In the genomic region with DNA sequence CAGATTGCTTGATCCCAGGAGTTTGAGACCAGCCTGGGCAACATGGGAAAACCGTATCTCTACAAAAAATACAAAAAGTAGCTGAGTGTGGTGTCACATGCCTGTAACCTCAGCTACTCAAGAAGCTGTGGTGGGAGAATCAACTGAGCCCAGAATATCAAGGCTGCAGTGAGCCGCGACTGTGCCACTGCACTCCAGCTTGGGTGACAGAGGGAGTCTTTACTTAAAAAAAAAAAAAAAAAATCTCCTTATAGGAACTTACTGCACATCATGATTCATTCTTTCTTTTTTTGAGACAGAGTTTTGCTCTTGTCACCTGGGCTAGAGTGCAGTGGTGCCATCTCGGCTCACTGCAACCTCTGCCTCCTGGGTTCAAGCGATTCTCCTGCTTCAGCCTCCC, we compare ENCODE assay signal across 18 cellular contexts. TPM values are rescaled to one million over a fixed set of nuclear protein-coding genes. Genes with fewer than 3 reads are reported as not detected.
DNase-seq lines count a peak whose midpoint lies in the region; ATAC-seq and FAIRE-seq lines count a peak whose summit lies in the region.
"Had no signal": no experiment of that assay in that cellular context is flagged by ENCODE, and none has a peak within 500 bp of the region (broad histone marks: within the 10 kb centered on the region; RNA-seq: fewer than 3 reads in every experiment).

No MANE protein-coding gene starts in this region.

- H3K4me1 Mint-ChIP-seq in activated T-cell treated with anti-CD3 and anti-CD28 coated beads, Interleukin-2, amount 50 U/mL, for 72 hours (ENCODE audit: low read depth): peaks cover 15% of the 10 kb centered on the region
- peaks cover 8% of the 10 kb centered on the region for H3K4me1 Mint-ChIP-seq in activated T-cell treated with anti-CD3 and anti-CD28 coated beads, Interleukin-2, amount 50 U/mL, for 4 hours (ENCODE audit: low read depth)

- no peaks in the 10 kb centered on the region for H3K9me3 Mint-ChIP-seq in activated T-cell treated with anti-CD3 and anti-CD28 coated beads, Interleukin-2, amount 50 U/mL, for 72 hours
- no peaks in the 10 kb centered on the region for H3K9me3 Mint-ChIP-seq in activated T-cell treated with anti-CD3 and anti-CD28 coated beads, Interleukin-2, amount 50 U/mL, for 4 hours
- H3K9me3 Mint-ChIP-seq: CD8-positive, alpha-beta T cell; HFFc6 had no signal

- DNase-seq in activated T-cell treated with anti-CD3 and anti-CD28 coated beads, Interleukin-2, amount 50 U/mL, for 72 hours: no peak
- DNase-seq in activated T-cell treated with anti-CD3 and anti-CD28 coated beads, Interleukin-2, amount 50 U/mL, for 4 hours: no peak
- DNase-seq in RCC 7860 (ENCODE audit: low spot score) (peak; percentile 3), left kidney (ENCODE audit: low read depth, low spot score) (peak; percentile 3), occipital lobe (lab: John Stamatoyannopoulos, UW) (no peak), HT-29 (ENCODE audit: low spot score) (no peak), globus pallidus (ENCODE audit: low spot score) (no peak)
- DNase-seq: 8988T; CD8-positive, alpha-beta T cell; DMS 273 treated with DMSO at 0.1 percent for 48 hours; DMS53; DND-41; EL; GOT3; H7; HFFc6 had no signal

- peak; percentile 29 to 30 for ATAC-seq in activated T-cell treated with anti-CD3 and anti-CD28 coated beads, Interleukin-2, amount 50 U/mL, for 72 hours (replicated peaks in 1 of 2)
- ATAC-seq in activated T-cell treated with anti-CD3 and anti-CD28 coated beads, Interleukin-2, amount 50 U/mL, for 4 hours: no peak
- ATAC-seq: CD8-positive, alpha-beta T cell; GM12878; HCT116 had no signal

- H3K27ac Mint-ChIP-seq in activated T-cell treated with anti-CD3 and anti-CD28 coated beads, Interleukin-2, amount 50 U/mL, for 72 hours: no peak overlapping the region
- H3K27ac Mint-ChIP-seq: CD8-positive, alpha-beta T cell; HFFc6 had no signal

- no peak overlapping the region for H3K4me3 Mint-ChIP-seq in activated T-cell treated with anti-CD3 and anti-CD28 coated beads, Interleukin-2, amount 50 U/mL, for 72 hours
- no peak overlapping the region for H3K4me3 Mint-ChIP-seq in activated T-cell treated with anti-CD3 and anti-CD28 coated beads, Interleukin-2, amount 50 U/mL, for 4 hours
- H3K4me3 Mint-ChIP-seq: CD8-positive, alpha-beta T cell; HFFc6 had no signal

- H3K27me3 Mint-ChIP-seq in activated T-cell treated with anti-CD3 and anti-CD28 coated beads, Interleukin-2, amount 50 U/mL, for 72 hours (ENCODE audit: low read depth): peaks cover 16% of the 10 kb centered on the region
- no peaks in the 10 kb centered on the region for H3K27me3 Mint-ChIP-seq in activated T-cell treated with anti-CD3 and anti-CD28 coated beads, Interleukin-2, amount 50 U/mL, for 4 hours (ENCODE audit: low read depth)

- no peak for FAIRE-seq in RCC 7860 (lab: Jason Lieb, UNC)
- FAIRE-seq: GM12878 had no signal

- H3K36me3 Mint-ChIP-seq in activated T-cell treated with anti-CD3 and anti-CD28 coated beads, Interleukin-2, amount 50 U/mL, for 72 hours (ENCODE audit: insufficient read depth in 2 of 2): peaks cover 10 to 16% of the 10 kb centered on the region in 2 donors
- H3K36me3 Mint-ChIP-seq in activated T-cell treated with anti-CD3 and anti-CD28 coated beads, Interleukin-2, amount 50 U/mL, for 4 hours (ENCODE audit: insufficient read depth): peaks cover 19% of the 10 kb centered on the region

RNA-seq across cellular contexts. Expression of gene UPF3B, which starts 24.3 kb away (rescaled TPM):
- 10 to 100 TPM; 20.4 to 25.6 TPM for total RNA-seq in activated T-cell treated with anti-CD3 and anti-CD28 coated beads, Interleukin-2, amount 50 U/mL, for 72 hours
- 10 to 100 TPM; 14.5 to 16.5 (median 16.3) TPM for total RNA-seq in activated T-cell treated with anti-CD3 and anti-CD28 coated beads, Interleukin-2, amount 50 U/mL, for 4 hours
- 3.0 TPM for total RNA-seq in occipital lobe
- total RNA-seq in HT-29 (2014; rRNA removed; shearing (Covaris generic)): 4.8 and 5.1 TPM in 2 replicates

RNA-seq across cellular contexts. Expression of gene RPL39, which starts 37.0 kb away (rescaled TPM):
- total RNA-seq in activated T-cell treated with anti-CD3 and anti-CD28 coated beads, Interleukin-2, amount 50 U/mL, for 72 hours: 1,000 to 10,000 TPM; 2,946 to 2,967 TPM
- total RNA-seq in activated T-cell treated with anti-CD3 and anti-CD28 coated beads, Interleukin-2, amount 50 U/mL, for 4 hours: 1,000 to 10,000 TPM; 2,097 to 2,146 (median 2,130) TPM
- 2,835 TPM for total RNA-seq in occipital lobe
- total RNA-seq in HT-29 (2014; rRNA removed; shearing (Covaris generic)): 753 and 894 TPM in 2 replicates

RNA-seq across cellular contexts. Expression of gene RNF113A, which starts 43.1 kb away (rescaled TPM):
- 10 to 100 TPM; 44.8 to 47.3 TPM for total RNA-seq in activated T-cell treated with anti-CD3 and anti-CD28 coated beads, Interleukin-2, amount 50 U/mL, for 72 hours
- total RNA-seq in activated T-cell treated with anti-CD3 and anti-CD28 coated beads, Interleukin-2, amount 50 U/mL, for 4 hours: 10 to 100 TPM; 23.7 to 27.5 (median 24.9) TPM
- total RNA-seq in occipital lobe: 13.7 TPM
- total RNA-seq in HT-29 (2014; rRNA removed; shearing (Covaris generic)): 16.5 and 19.2 TPM in 2 replicates

RNA-seq across cellular contexts. Expression of gene NDUFA1, which starts 43.2 kb away (rescaled TPM):
- 10 to 100 TPM; 55.7 to 63.7 TPM for total RNA-seq in activated T-cell treated with anti-CD3 and anti-CD28 coated beads, Interleukin-2, amount 50 U/mL, for 72 hours
- 10 to 100 TPM; 82.4 to 87.4 (median 83.8) TPM for total RNA-seq in activated T-cell treated with anti-CD3 and anti-CD28 coated beads, Interleukin-2, amount 50 U/mL, for 4 hours
- total RNA-seq in occipital lobe: 28.1 TPM
- 65.6 and 67.0 TPM in 2 replicates for total RNA-seq in HT-29 (2014; rRNA removed; shearing (Covaris generic))

Comparison
In these comparisons a context has a peak if more than half of its experiments do, and no peak if none do; other contexts are left out.
1. ATAC-seq: peak in activated T-cell treated with anti-CD3 and anti-CD28 coated beads, Interleukin-2, amount 50 U/mL, for 72 hours (2 of 2); none in activated T-cell treated with anti-CD3 and anti-CD28 coated beads, Interleukin-2, amount 50 U/mL, for 4 hours (0 of 2).
2. DNase-seq: peak in RCC 7860 (single experiment) and left kidney (single experiment); none in activated T-cell treated with anti-CD3 and anti-CD28 coated beads, Interleukin-2, amount 50 U/mL, for 72 hours (0 of 2), activated T-cell treated with anti-CD3 and anti-CD28 coated beads, Interleukin-2, amount 50 U/mL, for 4 hours (single experiment), occipital lobe (single experiment), HT-29 (single experiment) and globus pallidus (single experiment).